In the genomic region with DNA sequence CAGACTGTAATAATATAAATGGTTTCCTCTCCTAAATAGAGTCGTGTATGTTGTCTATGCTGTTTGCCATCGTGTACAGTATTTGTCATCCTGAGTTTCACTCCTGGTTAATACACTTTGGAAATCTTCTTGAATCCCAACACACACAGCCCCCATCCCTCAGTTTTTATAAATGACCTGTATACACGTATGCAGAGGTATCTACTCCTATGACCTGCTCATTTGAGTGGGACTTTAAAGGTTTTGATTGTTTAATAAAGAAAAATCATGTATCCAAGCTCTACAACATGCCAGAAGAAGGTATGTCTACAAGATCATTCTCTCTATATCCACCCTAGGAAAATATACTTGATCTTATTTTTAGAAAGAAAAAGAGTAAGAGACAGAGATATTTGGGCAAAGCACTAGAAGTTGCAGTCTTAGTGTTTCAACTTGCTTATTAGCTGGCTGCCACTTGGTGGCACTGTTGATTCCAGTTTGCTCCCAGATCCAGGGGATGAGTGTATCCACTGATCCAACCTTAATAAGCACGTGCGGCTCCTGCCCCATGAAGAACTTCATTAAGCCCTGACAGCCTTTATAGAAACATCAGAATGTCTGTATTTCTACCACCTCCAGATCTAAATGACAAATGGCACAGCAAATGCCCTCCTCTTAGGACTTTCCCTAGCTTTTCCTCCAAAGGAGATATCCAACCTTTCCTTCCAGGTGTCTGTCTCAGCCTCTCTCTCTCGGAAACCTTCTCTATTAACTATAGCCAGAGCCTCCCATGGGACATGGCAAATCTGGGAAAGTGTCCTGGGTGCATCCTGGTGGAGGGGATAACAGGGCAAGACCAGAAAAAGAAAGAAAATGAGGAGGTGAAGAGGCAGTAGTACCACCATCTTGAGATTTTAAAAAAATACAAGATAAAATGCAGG, we compare ENCODE assay signal across 9 cellular contexts.
DNase-seq lines count a peak whose midpoint lies in the region; ATAC-seq and TF ChIP-seq lines count a peak whose summit lies in the region.
"Had no signal": no experiment of that assay in that cellular context is flagged by ENCODE, and none has a peak within 500 bp of the region (broad histone marks: within the 10 kb centered on the region; RNA-seq: fewer than 3 reads in every experiment).

No MANE protein-coding gene starts in this region.

- H2AFZ ChIP-seq in parathyroid adenoma, result no peak overlapping the region

- intact Hi-C loops in activated CD4-positive, alpha-beta T cell treated with anti-CD3 and anti-CD28 coated beads, Interleukin-2, amount 10 ng/mL, durations not matched to agents 24 days and 14 days (cut with micrococcal nuclease), result loop anchor here (5.0 kb wide), 1 partner anchor 874 kb away; no protein-coding TSS in a partner anchor

- TF ChIP-seq CTCF in gastroesophageal sphincter (IDR thresholded peaks at IDR 0.05), result peak; percentile 54 to 75 (median 64)
- TF ChIP-seq CTCF in parathyroid adenoma (IDR thresholded peaks at IDR 0.05), result peak; percentile 82

- H3K27me3 Mint-ChIP-seq in activated CD4-positive, alpha-beta T cell treated with anti-CD3 and anti-CD28 coated beads, Interleukin-2, amount 10 ng/mL, durations not matched to agents 24 days and 14 days, result no peaks in the 10 kb centered on the region
- H3K27me3 Mint-ChIP-seq: central memory CD8-positive, alpha-beta T cell had no signal

- no peak overlapping the region for H3K27ac Mint-ChIP-seq in activated CD4-positive, alpha-beta T cell treated with anti-CD3 and anti-CD28 coated beads, Interleukin-2, amount 10 ng/mL, durations not matched to agents 24 days and 14 days

- no peaks in the 10 kb centered on the region for H3K36me3 Mint-ChIP-seq in activated CD4-positive, alpha-beta T cell treated with anti-CD3 and anti-CD28 coated beads, Interleukin-2, amount 10 ng/mL, durations not matched to agents 24 days and 14 days (ENCODE audit: low read depth)

- H3K9me3 Mint-ChIP-seq in activated CD4-positive, alpha-beta T cell treated with anti-CD3 and anti-CD28 coated beads, Interleukin-2, amount 10 ng/mL, durations not matched to agents 24 days and 14 days, result no peaks in the 10 kb centered on the region
- H3K9me3 Mint-ChIP-seq: central memory CD8-positive, alpha-beta T cell had no signal

- H3K27ac ChIP-seq in gastroesophageal sphincter (no peak overlapping the region), parathyroid adenoma (no peak overlapping the region)

- H3K4me1 Mint-ChIP-seq in activated CD4-positive, alpha-beta T cell treated with anti-CD3 and anti-CD28 coated beads, Interleukin-2, amount 10 ng/mL, durations not matched to agents 24 days and 14 days, result no peaks in the 10 kb centered on the region
- H3K4me1 Mint-ChIP-seq: central memory CD8-positive, alpha-beta T cell had no signal

- peak; percentile 77 for ATAC-seq in HG02759 (IDR thresholded peaks at IDR 0.05; ENCODE audit: unreplicated experiment)
- no peak for ATAC-seq in gastroesophageal sphincter

- H3K9me3 ChIP-seq in gastroesophageal sphincter (no peaks in the 10 kb centered on the region), parathyroid adenoma (ENCODE audit: control insufficient read depth, low read length) (no peaks in the 10 kb centered on the region)

- peaks cover 12% of the 10 kb centered on the region for H3K79me2 ChIP-seq in parathyroid adenoma

- H3K4me1 ChIP-seq in gastroesophageal sphincter (no peaks in the 10 kb centered on the region), parathyroid adenoma (no peaks in the 10 kb centered on the region)

- H3K4me3 Mint-ChIP-seq in activated CD4-positive, alpha-beta T cell treated with anti-CD3 and anti-CD28 coated beads, Interleukin-2, amount 10 ng/mL, durations not matched to agents 24 days and 14 days, result no peak overlapping the region
- H3K4me3 Mint-ChIP-seq: central memory CD8-positive, alpha-beta T cell had no signal

- H3K4me2 ChIP-seq in parathyroid adenoma (ENCODE audit: low read length), result no peak overlapping the region

- no peak for TF ChIP-seq POLR2A in gastroesophageal sphincter (IDR thresholded peaks at IDR 0.05)

- no peaks in the 10 kb centered on the region for H3K27me3 ChIP-seq in gastroesophageal sphincter
- H3K27me3 ChIP-seq in parathyroid adenoma (ENCODE audit: control insufficient read depth, insufficient read depth, low read length), result no peaks in the 10 kb centered on the region

- H3K4me3 ChIP-seq in gastroesophageal sphincter (no peak overlapping the region), parathyroid adenoma (ENCODE audit: low read depth, low read length) (no peak overlapping the region)

- TF ChIP-seq EP300 in gastroesophageal sphincter (IDR thresholded peaks at IDR 0.05), result no peak

- peak; percentile 35 for DNase-seq in SIG-M5 treated with dmso at 0.1 percent for 504 hours (lab: John Stamatoyannopoulos, UW; ENCODE audit: unreplicated experiment)
- no peak for DNase-seq in SIG-M5 (lab: John Stamatoyannopoulos, UW)
- DNase-seq in NCI-H2081 treated with DMSO at 0.1 percent for 48 hours (lab: John Stamatoyannopoulos, UW), result peak; percentile 5
- DNase-seq in activated CD4-positive, alpha-beta T cell treated with anti-CD3 and anti-CD28 coated beads, Interleukin-2, amount 10 ng/mL, durations not matched to agents 24 days and 14 days, result peak; percentile 69
- DNase-seq in stimulated activated naive CD4-positive, alpha-beta T cell (lab: John Stamatoyannopoulos, UW), result no peak

- H3K9ac ChIP-seq in parathyroid adenoma, result no peak overlapping the region

- H3K36me3 ChIP-seq in gastroesophageal sphincter (no peaks in the 10 kb centered on the region), parathyroid adenoma (ENCODE audit: control insufficient read depth, insufficient read depth, low read length) (no peaks in the 10 kb centered on the region)

- WGBS in gastroesophageal sphincter (ENCODE audit: low coverage in 1 of 2), 2 donors, result 39% methylated on average over 6 of the region's 6 CpGs

Comparison
In these comparisons a context has a peak if more than half of its experiments do, and no peak if none do; other contexts are left out.
1. DNase-seq: peak in SIG-M5 treated with dmso at 0.1 percent for 504 hours (single experiment), NCI-H2081 treated with DMSO at 0.1 percent for 48 hours (single experiment) and activated CD4-positive, alpha-beta T cell treated with anti-CD3 and anti-CD28 coated beads, Interleukin-2, amount 10 ng/mL, durations not matched to agents 24 days and 14 days (single experiment); none in SIG-M5 (single experiment) and stimulated activated naive CD4-positive, alpha-beta T cell (0 of 6).